ENCODE assay signal across 19 cellular contexts in genomic region chr5:72346396-72346795, GRCh38. TPM values are rescaled to one million over a fixed set of nuclear protein-coding genes. Genes with fewer than 3 reads are reported as not detected.
DNase-seq lines count a peak whose midpoint lies in the region; ATAC-seq, FAIRE-seq and TF ChIP-seq lines count a peak whose summit lies in the region.
"Had no signal": no experiment of that assay in that cellular context is flagged by ENCODE, and none has a peak within 500 bp of the region (broad histone marks: within the 10 kb centered on the region; RNA-seq: fewer than 3 reads in every experiment).

No MANE protein-coding gene starts in this region.

- peaks cover 27% of the 10 kb centered on the region for H3F3A ChIP-seq in GM23248 (ENCODE audit: insufficient read depth)

- POLR2A ChIA-PET in K562 (lab: Yijun Ruan, JAX) = no interaction called here

- H2AFZ ChIP-seq in GM23248 (no peak overlapping the region), K562 (ENCODE audit: low read depth, low read length) (no peak overlapping the region), trophoblast cell (ENCODE audit: insufficient read depth, low read length, poor library complexity) (no peak overlapping the region)

- H2BK5ac ChIP-seq in trophoblast cell (ENCODE audit: low read depth, low read length, poor library complexity) = no peak overlapping the region

- no peak overlapping the region for H3K4me3 Mint-ChIP-seq in Calu3 (ENCODE audit: low read depth, unreplicated experiment)
- H3K4me3 Mint-ChIP-seq: CD8-positive, alpha-beta T cell; IgD-negative memory B cell had no signal

- H3K79me1 ChIP-seq in trophoblast cell (ENCODE audit: low read length) = peaks cover 8% of the 10 kb centered on the region

- H3K27ac ChIP-seq in GM23248 = peak overlapping the region; percentile 86; the same call in 1 of the 2 replicates
- H3K27ac ChIP-seq in K562 (ENCODE audit: extremely low read depth, low read depth, low read length) = no peak overlapping the region
- no peak overlapping the region for H3K27ac ChIP-seq in trophoblast cell (ENCODE audit: low read depth, low read length)
- H3K27ac ChIP-seq: 22Rv1, BLaER1 had no signal

- BruUV-seq in K562 (replicated peaks; lab: Mats Ljungman, UMichigan) (no TSS peak), Calu3 (replicated peaks; lab: Mats Ljungman, UMichigan) (no TSS peak)

- no peak for TF ChIP-seq RAD21 in K562 (CRISPR knock-in tag; conservative IDR thresholded peaks at IDR 0.05 in 1 of 2, IDR thresholded peaks at IDR 0.05 in 1 of 2)

- intact Hi-C loops in K562 (cut with micrococcal nuclease) (no loop called here), Calu3 (cut with micrococcal nuclease; ENCODE audit: unreplicated experiment) (no loop called here)

- H3K9ac ChIP-seq in GM23248 = no peak overlapping the region
- H3K9ac ChIP-seq in K562 (ENCODE audit: insufficient read depth in 1 of 2, low read depth in 2 of 2, low read length in 2 of 2) = no peak overlapping the region
- no peak overlapping the region for H3K9ac ChIP-seq in trophoblast cell (ENCODE audit: low read length)
- H3K9ac ChIP-seq: BLaER1 had no signal

- no peak overlapping the region for H4K8ac ChIP-seq in trophoblast cell (ENCODE audit: low read depth, low read length)

- no peak for FAIRE-seq in K562 (lab: Jason Lieb, UNC)
- FAIRE-seq: GM12892, RCC 7860 had no signal

- H2AK5ac ChIP-seq in trophoblast cell (ENCODE audit: low read length) = no peak overlapping the region

- DNase-seq in DMS 273 (lab: John Stamatoyannopoulos, UW; ENCODE audit: unreplicated experiment) (peak; percentile 12), DMS 273 treated with DMSO at 0.1 percent for 48 hours (lab: John Stamatoyannopoulos, UW) (no peak), GM23248 (no peak), K562 (ENCODE audit: extremely low read depth in 1 of 4, low spot score in 3 of 4) (no peak), trophoblast cell (no peak), Calu3 (no peak), NCI-H2029 treated with DMSO at 0.1 percent for 48 hours (lab: John Stamatoyannopoulos, UW) (no peak), AG08395 (ENCODE audit: low spot score) (no peak)
- DNase-seq: CD8-positive, alpha-beta T cell; NCI-H187; NCI-H2171; NCI-H446; NCI-H69; SHP77 treated with DMSO at 0.1 percent for 48 hours had no signal

- no peak for TF ChIP-seq POLR2A in K562 (conservative IDR thresholded peaks at IDR 0.05)

- H3K23ac ChIP-seq in trophoblast cell (ENCODE audit: low read length) = no peak overlapping the region

- H3K9me1 ChIP-seq in K562 (ENCODE audit: control insufficient read depth, insufficient read depth, low read length) = no peaks in the 10 kb centered on the region

- no peaks in the 10 kb centered on the region for H3K36me3 Mint-ChIP-seq in Calu3 (ENCODE audit: insufficient read depth, unreplicated experiment)

- TF ChIP-seq EP300 in K562 (IDR thresholded peaks at IDR 0.05; ENCODE audit: low read length) = no peak

- peak overlapping the region; percentile 38 for H2BK120ac ChIP-seq in trophoblast cell (ENCODE audit: insufficient read depth, low read length, poor library complexity)

- H3K9me3 Mint-ChIP-seq in Calu3 (ENCODE audit: low read depth, unreplicated experiment) = no peaks in the 10 kb centered on the region
- H3K9me3 Mint-ChIP-seq: CD8-positive, alpha-beta T cell; IgD-negative memory B cell had no signal

- no peak overlapping the region for H4K12ac ChIP-seq in trophoblast cell (ENCODE audit: low read depth, low read length)

- H3K4ac ChIP-seq in trophoblast cell (ENCODE audit: low read depth, low read length) = no peak overlapping the region

- H3K36me3 ChIP-seq in GM23248 (ENCODE audit: low read depth) (peaks cover 14% of the 10 kb centered on the region; the same call in 1 of the 2 replicates), K562 (ENCODE audit: control insufficient read depth, insufficient read depth, low read length) (peaks cover 35% of the 10 kb centered on the region; the same call in 2 of the 3 replicates), trophoblast cell (ENCODE audit: control insufficient read depth in 1 of 2, insufficient read depth in 2 of 2, low read length in 2 of 2) (peaks cover 3% of the 10 kb centered on the region in 2 experiments)

- H3K4me1 ChIP-seq in GM23248 (ENCODE audit: insufficient read depth) (peaks cover 17% of the 10 kb centered on the region), K562 (replicated peaks in 1 of 2; ENCODE audit: control insufficient read depth in 2 of 2, insufficient read depth in 2 of 2, low read length in 2 of 2) (no peaks in the 10 kb centered on the region), trophoblast cell (ENCODE audit: control insufficient read depth in 1 of 2, insufficient read depth in 2 of 2, low read length in 2 of 2) (peaks cover 0 to 4% of the 10 kb centered on the region in 2 experiments)

- no peaks in the 10 kb centered on the region for H3K27me3 Mint-ChIP-seq in Calu3 (ENCODE audit: unreplicated experiment)
- H3K27me3 Mint-ChIP-seq: IgD-negative memory B cell had no signal

- in situ Hi-C loops in GM23248 (cut with MboI) (no loop called here), K562 (cut with MboI) (no loop called here)

- no peak overlapping the region for H4K91ac ChIP-seq in trophoblast cell (ENCODE audit: low read depth, low read length)

- no peak overlapping the region for H3K4me3 ChIP-seq in GM23248
- no peak overlapping the region for H3K4me3 ChIP-seq in K562
- no peak overlapping the region for H3K4me3 ChIP-seq in trophoblast cell (ENCODE audit: low read depth, low read length)
- H3K4me3 ChIP-seq: BLaER1 had no signal

- no peak overlapping the region for H3K27ac Mint-ChIP-seq in Calu3 (ENCODE audit: unreplicated experiment)
- H3K27ac Mint-ChIP-seq: CD8-positive, alpha-beta T cell; IgD-negative memory B cell had no signal

- H2BK12ac ChIP-seq in trophoblast cell (ENCODE audit: low read length) = peak overlapping the region; percentile 8

- CTCF ChIA-PET in K562 (lab: Yijun Ruan, JAX; ENCODE audit: low intra/inter-chr PET ratio) = no interaction called here
- CTCF ChIA-PET in Calu3 (lab: Charles Lee) = no interaction called here

- no peaks in the 10 kb centered on the region for H4K20me1 ChIP-seq in GM23248 (ENCODE audit: insufficient read depth)
- H4K20me1 ChIP-seq in K562 (replicated peaks; ENCODE audit: control insufficient read depth, insufficient read depth, low read length) = no peaks in the 10 kb centered on the region
- H4K20me1 ChIP-seq: BLaER1 had no signal

- 100% methylated on average over 2 of the region's 2 CpGs for WGBS in GM23248 (ENCODE audit: low coverage in 1 of 2, low lambda C conversion rate in 2 of 2, missing lambda C conversion rate in 2 of 2), 2 experiments
- 36% methylated on average over 2 of the region's 2 CpGs for WGBS in K562 (ENCODE audit: insufficient coverage, low coverage, missing lambda C conversion rate)
- no CpG with 5 or more reads among the region's 2 CpGs for WGBS in trophoblast cell (ENCODE audit: extremely low coverage, insufficient coverage, insufficient read length)

- no peaks in the 10 kb centered on the region for H3K79me2 ChIP-seq in GM23248 (ENCODE audit: insufficient read depth)
- H3K79me2 ChIP-seq in K562 (ENCODE audit: control insufficient read depth, insufficient read depth, low read length) = no peaks in the 10 kb centered on the region
- no peaks in the 10 kb centered on the region for H3K79me2 ChIP-seq in trophoblast cell (ENCODE audit: control insufficient read depth, insufficient read depth, low read length, poor library complexity)

- H3K4me1 Mint-ChIP-seq in Calu3 (ENCODE audit: low read depth, unreplicated experiment) = peaks cover 26% of the 10 kb centered on the region

- H3K4me2 ChIP-seq in GM23248 (ENCODE audit: unreplicated experiment) = no peak overlapping the region
- H3K4me2 ChIP-seq in K562 (ENCODE audit: insufficient read depth, low read length) = no peak overlapping the region
- no peak overlapping the region for H3K4me2 ChIP-seq in trophoblast cell (ENCODE audit: low read length)
- H3K4me2 ChIP-seq: BLaER1 had no signal

- H3K9me3 ChIP-seq in GM23248 (ENCODE audit: low read depth) = no peaks in the 10 kb centered on the region
- no peaks in the 10 kb centered on the region for H3K9me3 ChIP-seq in K562 (replicated peaks; ENCODE audit: control insufficient read depth, insufficient read depth, low read depth, low read length)
- no peaks in the 10 kb centered on the region for H3K9me3 ChIP-seq in trophoblast cell (ENCODE audit: insufficient read depth, low read depth, low read length)

- H3K27me3 ChIP-seq in GM23248 (replicated peaks; ENCODE audit: insufficient read depth) (no peaks in the 10 kb centered on the region), K562 (ENCODE audit: control insufficient read depth in 2 of 2, insufficient read depth in 2 of 2, low read length in 2 of 2) (no peaks in the 10 kb centered on the region), trophoblast cell (ENCODE audit: insufficient read depth, low read length) (no peaks in the 10 kb centered on the region)
- H3K27me3 ChIP-seq: BLaER1 had no signal

- H3K18ac ChIP-seq in trophoblast cell (ENCODE audit: low read length) = no peak overlapping the region

- no peaks in the 10 kb centered on the region for H3K9me2 ChIP-seq in GM23248 (ENCODE audit: insufficient read depth)

- TF ChIP-seq CTCF in K562 (IDR thresholded peaks at IDR 0.05 in 2 of 3, conservative IDR thresholded peaks at IDR 0.05 in 1 of 3; ENCODE audit: insufficient read depth in 2 of 3, low read depth in 1 of 3, low read length in 3 of 3) (no peak), Calu3 (IDR thresholded peaks at IDR 0.05; ENCODE audit: unreplicated experiment) (no peak)

- ATAC-seq in K562 = no peak
- ATAC-seq: CD8-positive, alpha-beta T cell had no signal

- peak overlapping the region; percentile 24 for H3K14ac ChIP-seq in trophoblast cell (ENCODE audit: low read length)

RNA-seq across cellular contexts. Expression of gene PTCD2, which starts 26.2 kb away (rescaled TPM):
- total RNA-seq in GM23248 (2014; rRNA removed; shearing (Covaris generic)) = 15.5 and 17.1 TPM in 2 replicates
- polyA plus RNA-seq in GM23248 (2016; fragmentation: Nextera tagmentation; extraction: Ambion mirVana) = 11.1 and 14.0 TPM in 2 replicates
- total RNA-seq in K562 (2011; cell fraction: chromatin; rRNA removed; ENCODE audit: low replicate concordance) = 14.6 and 25.8 TPM in 2 replicates
- 9.7 and 10.5 TPM in 2 replicates for total RNA-seq in K562 (2011; cell fraction: nucleolus; rRNA removed)
- total RNA-seq in K562 (2011; cell fraction: nucleoplasm; rRNA removed) = 15.5 and 22.9 TPM in 2 replicates
- 12.5 and 14.6 TPM in 2 replicates for total RNA-seq in K562 (2014; rRNA removed)
- 18.3 and 19.4 TPM in 2 replicates for total RNA-seq in K562 (2014; rRNA removed; fragmentation: Illumina TruSeq; extraction: Trizol)
- 11.9 and 12.6 TPM in 2 replicates for total RNA-seq in K562 (2015; rRNA removed; fragmentation: Illumina TruSeq; extraction: Trizol)
- total RNA-seq in K562 (2021) = 18.7 and 20.6 TPM in 2 replicates
- 24.7 and 28.5 TPM in 2 replicates for polyA plus RNA-seq in K562 (2011; rRNA removed)
- 10.2 and 14.1 TPM in 2 replicates for polyA plus RNA-seq in K562 (2011; cell fraction: cytosol; rRNA removed)
- 19.5 and 27.6 TPM in 2 replicates for polyA plus RNA-seq in K562 (2011; cell fraction: nucleus; rRNA removed)
- polyA plus RNA-seq in K562 (2012) = 11.1 and 11.4 TPM in 2 replicates
- 13.6 and 14.6 TPM in 2 replicates for polyA plus RNA-seq in K562 (2014; fragmentation: Illumina TruSeq; extraction: Trizol)
- polyA plus RNA-seq in K562 (2014; fragmentation: Nextera tagmentation; extraction: Ambion mirVana) = 10 to 100 TPM; 18.6 to 19.6 TPM
- polyA plus RNA-seq in K562 (2014; rRNA removed) = 14.1 and 18.8 TPM in 2 replicates
- polyA minus RNA-seq in K562 (2011; rRNA and poly(A)+ RNA removed) = 26.3 and 26.7 TPM in 2 replicates
- 8.0 and 8.8 TPM in 2 replicates for polyA minus RNA-seq in K562 (2011; cell fraction: cytosol; rRNA and poly(A)+ RNA removed)
- polyA minus RNA-seq in K562 (2011; cell fraction: nucleus; rRNA and poly(A)+ RNA removed) = 14.4 and 18.4 TPM in 2 replicates
- 5.7 and 6.1 TPM in 2 replicates for polyA plus RNA-seq in trophoblast cell (2013)
- total RNA-seq in Calu3 (2022) = 14.3 and 16.2 TPM in 2 replicates

RNA-seq across cellular contexts. Expression of gene MRPS27, which starts 26.4 kb away (rescaled TPM):
- total RNA-seq in GM23248 (2014; rRNA removed; shearing (Covaris generic)) = 53.4 and 58.5 TPM in 2 replicates
- polyA plus RNA-seq in GM23248 (2016; fragmentation: Nextera tagmentation; extraction: Ambion mirVana) = 35.2 and 36.4 TPM in 2 replicates
- total RNA-seq in K562 (2011; cell fraction: chromatin; rRNA removed; ENCODE audit: low replicate concordance) = 113 and 199 TPM in 2 replicates
- total RNA-seq in K562 (2011; cell fraction: nucleolus; rRNA removed) = 69.4 and 77.0 TPM in 2 replicates
- 108 and 163 TPM in 2 replicates for total RNA-seq in K562 (2011; cell fraction: nucleoplasm; rRNA removed)
- 79.2 and 90.9 TPM in 2 replicates for total RNA-seq in K562 (2014; rRNA removed)
- 127 and 130 TPM in 2 replicates for total RNA-seq in K562 (2014; rRNA removed; fragmentation: Illumina TruSeq; extraction: Trizol)
- 104 and 105 TPM in 2 replicates for total RNA-seq in K562 (2015; rRNA removed; fragmentation: Illumina TruSeq; extraction: Trizol)
- 96.7 and 97.6 TPM in 2 replicates for total RNA-seq in K562 (2021)
- 118 and 144 TPM in 2 replicates for polyA plus RNA-seq in K562 (2011; rRNA removed)
- polyA plus RNA-seq in K562 (2011; cell fraction: cytosol; rRNA removed) = 103 and 114 TPM in 2 replicates
- polyA plus RNA-seq in K562 (2011; cell fraction: nucleus; rRNA removed) = 77.8 and 78.9 TPM in 2 replicates
- polyA plus RNA-seq in K562 (2012) = 64.0 and 66.5 TPM in 2 replicates
- 111 and 125 TPM in 2 replicates for polyA plus RNA-seq in K562 (2014; fragmentation: Illumina TruSeq; extraction: Trizol)
- 100 to 1,000 TPM; 106 to 122 TPM for polyA plus RNA-seq in K562 (2014; fragmentation: Nextera tagmentation; extraction: Ambion mirVana)
- polyA plus RNA-seq in K562 (2014; rRNA removed) = 73.6 and 79.9 TPM in 2 replicates
- polyA minus RNA-seq in K562 (2011; rRNA and poly(A)+ RNA removed) = 143 and 145 TPM in 2 replicates
- 90.5 and 106 TPM in 2 replicates for polyA minus RNA-seq in K562 (2011; cell fraction: cytosol; rRNA and poly(A)+ RNA removed)
- 64.1 and 85.1 TPM in 2 replicates for polyA minus RNA-seq in K562 (2011; cell fraction: nucleus; rRNA and poly(A)+ RNA removed)
- polyA plus RNA-seq in trophoblast cell (2013) = 43.2 and 43.5 TPM in 2 replicates
- 57.7 and 61.2 TPM in 2 replicates for total RNA-seq in Calu3 (2022)
